ENCODE assay signal across 22 cellular contexts in genomic region chr5:88109806-88110205, GRCh38.
A peak's percentile ranks its signal among the peaks of the same experiment; 100 is the strongest.
DNase-seq lines count a peak whose midpoint lies in the region; ATAC-seq, FAIRE-seq and TF ChIP-seq lines count a peak whose summit lies in the region.
"Had no signal": no experiment of that assay in that cellular context is flagged by ENCODE, and none has a peak within 500 bp of the region (broad histone marks: within the 10 kb centered on the region; RNA-seq: fewer than 3 reads in every experiment).

No MANE protein-coding gene starts in this region.

- ATAC-seq in GM23338, result no peak
- ATAC-seq: Panc1 had no signal

- no peaks in the 10 kb centered on the region for H3K79me1 ChIP-seq in mesenchymal stem cell (replicated peaks; ENCODE audit: low read length, poor library complexity, severe bottlenecking)

- H3K4ac ChIP-seq in mesenchymal stem cell (ENCODE audit: low read depth in 1 of 2, low read length in 2 of 2), result no peak overlapping the region

- no peak overlapping the region for H3K27ac Mint-ChIP-seq in GM23338
- no peak overlapping the region for H3K27ac Mint-ChIP-seq in astrocyte (ENCODE audit: unreplicated experiment)
- H3K27ac Mint-ChIP-seq: CD4-positive, alpha-beta memory T cell; T-helper 1 cell treated with Interleukin-12 subunit alpha and Interleukin-12 subunit beta and Interleukin-4 antibody, amounts not matched to agents 30 μg/mL and 1 μg/mL, for 36 hours had no signal

- H2BK15ac ChIP-seq in mesenchymal stem cell (ENCODE audit: low read depth, poor library complexity, severe bottlenecking), result no peak overlapping the region

- H3K4me3 Mint-ChIP-seq in GM23338 (no peak overlapping the region), astrocyte (ENCODE audit: unreplicated experiment) (no peak overlapping the region)
- H3K4me3 Mint-ChIP-seq: CD4-positive, alpha-beta memory T cell; T-helper 1 cell treated with Interleukin-12 subunit alpha and Interleukin-12 subunit beta and Interleukin-4 antibody, amounts not matched to agents 30 μg/mL and 1 μg/mL, for 36 hours had no signal

- WGBS in mesenchymal stem cell, result 80% methylated on average over 4 of the region's 5 CpGs
- WGBS in thyroid gland, 2 donors, result 87 to 91% methylated on average over 5 of the region's 5 CpGs

- H3K36me3 Mint-ChIP-seq in GM23338 (ENCODE audit: low read depth) (no peaks in the 10 kb centered on the region), astrocyte (ENCODE audit: low read depth, unreplicated experiment) (no peaks in the 10 kb centered on the region)
- H3K36me3 Mint-ChIP-seq: CD4-positive, alpha-beta memory T cell had no signal

- no peak overlapping the region for H3K14ac ChIP-seq in mesenchymal stem cell (ENCODE audit: low read length in 2 of 2)

- H3K9me3 Mint-ChIP-seq in GM23338, result no peaks in the 10 kb centered on the region
- no peaks in the 10 kb centered on the region for H3K9me3 Mint-ChIP-seq in astrocyte (ENCODE audit: unreplicated experiment)
- H3K9me3 Mint-ChIP-seq: T-helper 1 cell treated with Interleukin-12 subunit alpha and Interleukin-12 subunit beta and Interleukin-4 antibody, amounts not matched to agents 30 μg/mL and 1 μg/mL, for 36 hours had no signal

- no peak overlapping the region for H2AK5ac ChIP-seq in mesenchymal stem cell (ENCODE audit: low read length, severe bottlenecking)

- no peaks in the 10 kb centered on the region for H3K27me3 ChIP-seq in GM23338 (ENCODE audit: insufficient read depth)
- H3K27me3 ChIP-seq in astrocyte (ENCODE audit: insufficient read depth, low read length), result no peaks in the 10 kb centered on the region
- H3K27me3 ChIP-seq in mesenchymal stem cell (ENCODE audit: control insufficient read depth in 1 of 2, insufficient read depth in 1 of 2, low read length in 2 of 2), result no peaks in the 10 kb centered on the region
- H3K27me3 ChIP-seq in thyroid gland, result no peaks in the 10 kb centered on the region

- no peak for DNase-seq in GM23338 (ENCODE audit: low spot score)
- DNase-seq in M059J (ENCODE audit: low read depth), result peak; percentile 79
- peak; percentile 78 for DNase-seq in astrocyte (ENCODE audit: low read depth)
- peak; percentile 37 for DNase-seq in mesenchymal stem cell
- DNase-seq in NAMALWA (ENCODE audit: low spot score), result no peak
- DNase-seq in thyroid gland, result no peak
- no peak for DNase-seq in NCI-H446 treated with DMSO at 0.1 percent for 48 hours (lab: John Stamatoyannopoulos, UW)
- DNase-seq: C1 segment of cervical spinal cord; CD4-positive, alpha-beta memory T cell; COR-L47; DMS53; GF-D8; NCI-H1105; NCI-H146; NCI-H2029; NCI-H526 treated with DMSO at 0.1 percent for 48 hours; SK-N-SH; SW 1271 had no signal

- intact Hi-C loops in thyroid gland (cut with DNase I), result no loop called here

- no peaks in the 10 kb centered on the region for H3K9me2 ChIP-seq in GM23338 (ENCODE audit: insufficient read depth)
- H3K9me2 ChIP-seq: SK-N-SH had no signal

- H3K4me2 ChIP-seq in GM23338 (no peak overlapping the region), astrocyte (ENCODE audit: low read length) (peak overlapping the region; percentile 64), mesenchymal stem cell (ENCODE audit: low read length, poor library complexity, severe bottlenecking) (no peak overlapping the region)
- H3K4me2 ChIP-seq: SK-N-SH had no signal

- TF ChIP-seq CTCF in GM23338 (conservative IDR thresholded peaks at IDR 0.05; ENCODE audit: low read depth in 2 of 2), result no peak
- no peak for TF ChIP-seq CTCF in astrocyte (IDR thresholded peaks at IDR 0.05; ENCODE audit: insufficient read depth, low read depth, low read length)
- TF ChIP-seq CTCF in thyroid gland (IDR thresholded peaks at IDR 0.05), result no peak

- H3K36me3 ChIP-seq in GM23338 (ENCODE audit: insufficient read depth), result no peaks in the 10 kb centered on the region
- H3K36me3 ChIP-seq in astrocyte (ENCODE audit: insufficient read depth, low read length), result no peaks in the 10 kb centered on the region
- no peaks in the 10 kb centered on the region for H3K36me3 ChIP-seq in mesenchymal stem cell (ENCODE audit: control insufficient read depth in 1 of 2, insufficient read depth in 2 of 2, low read depth in 1 of 2, low read length in 2 of 2)
- no peaks in the 10 kb centered on the region for H3K36me3 ChIP-seq in thyroid gland

- no peak overlapping the region for H2BK12ac ChIP-seq in mesenchymal stem cell (ENCODE audit: low read length in 2 of 2)

- no peak overlapping the region for H3K18ac ChIP-seq in mesenchymal stem cell (ENCODE audit: low read depth in 1 of 2, low read length in 2 of 2)

- TF ChIP-seq POLR2A in thyroid gland (IDR thresholded peaks at IDR 0.05), result no peak

- H3K27ac ChIP-seq in GM23338 (ENCODE audit: low read depth) (no peak overlapping the region), astrocyte (ENCODE audit: low read depth, low read length) (peak overlapping the region; percentile 20), mesenchymal stem cell (ENCODE audit: low read length, poor library complexity, severe bottlenecking) (no peak overlapping the region), thyroid gland (no peak overlapping the region)

- H3K9ac ChIP-seq in astrocyte (ENCODE audit: low read length) (no peak overlapping the region), mesenchymal stem cell (ENCODE audit: low read length) (no peak overlapping the region)
- H3K9ac ChIP-seq: SK-N-SH had no signal

- H4K8ac ChIP-seq in mesenchymal stem cell (ENCODE audit: low read length), result no peak overlapping the region

- no peak overlapping the region for H2BK5ac ChIP-seq in mesenchymal stem cell (ENCODE audit: low read depth, low read length, poor library complexity, severe bottlenecking)

- no peak overlapping the region for H3K4me3 ChIP-seq in GM23338
- no peak overlapping the region for H3K4me3 ChIP-seq in astrocyte (ENCODE audit: insufficient read depth, low read depth, low read length)
- no peak overlapping the region for H3K4me3 ChIP-seq in mesenchymal stem cell (ENCODE audit: insufficient read depth in 1 of 2, low read depth in 1 of 2, low read length in 2 of 2)
- H3K4me3 ChIP-seq in thyroid gland (replicated peaks in 1 of 3), result no peak overlapping the region

- no peaks in the 10 kb centered on the region for H3K27me3 Mint-ChIP-seq in GM23338 (ENCODE audit: insufficient read depth, low read depth, poor library complexity)
- no peaks in the 10 kb centered on the region for H3K27me3 Mint-ChIP-seq in astrocyte (ENCODE audit: low read depth, unreplicated experiment)

- H2AFZ ChIP-seq in GM23338 (peak overlapping the region; percentile 73; the same call in 1 of the 2 replicates), astrocyte (ENCODE audit: low read depth, low read length) (no peak overlapping the region), mesenchymal stem cell (ENCODE audit: low read depth, low read length) (no peak overlapping the region)

- H3K4me1 Mint-ChIP-seq in GM23338 (no peaks in the 10 kb centered on the region), astrocyte (ENCODE audit: low read depth, unreplicated experiment) (no peaks in the 10 kb centered on the region)
- H3K4me1 Mint-ChIP-seq: CD4-positive, alpha-beta memory T cell had no signal

- H2BK120ac ChIP-seq in mesenchymal stem cell (ENCODE audit: low read depth, low read length), result no peak overlapping the region

- H3K23ac ChIP-seq in mesenchymal stem cell (ENCODE audit: low read length in 2 of 2), result no peak overlapping the region

- H4K91ac ChIP-seq in mesenchymal stem cell (ENCODE audit: low read length), result no peak overlapping the region

- H3K79me2 ChIP-seq in GM23338 (replicated peaks; ENCODE audit: insufficient read depth), result no peaks in the 10 kb centered on the region
- H3K79me2 ChIP-seq in astrocyte (ENCODE audit: insufficient read depth, low read length), result no peaks in the 10 kb centered on the region

- H4K20me1 ChIP-seq in GM23338 (replicated peaks; ENCODE audit: insufficient read depth) (no peaks in the 10 kb centered on the region), astrocyte (ENCODE audit: insufficient read depth, low read length) (no peaks in the 10 kb centered on the region)

- no peak for FAIRE-seq in astrocyte (lab: Jason Lieb, UNC)
- FAIRE-seq: GM12891, H54 had no signal

- no peaks in the 10 kb centered on the region for H3F3A ChIP-seq in GM23338 (replicated peaks; ENCODE audit: low read depth)

- H3K4me1 ChIP-seq in GM23338 (ENCODE audit: insufficient read depth) (no peaks in the 10 kb centered on the region), astrocyte (ENCODE audit: insufficient read depth, low read length) (peaks cover 9% of the 10 kb centered on the region), mesenchymal stem cell (ENCODE audit: control insufficient read depth, insufficient read depth, low read depth, low read length) (no peaks in the 10 kb centered on the region), thyroid gland (no peaks in the 10 kb centered on the region)

- H3K9me3 ChIP-seq in astrocyte (ENCODE audit: insufficient read depth, low read depth, low read length), result no peaks in the 10 kb centered on the region
- no peaks in the 10 kb centered on the region for H3K9me3 ChIP-seq in mesenchymal stem cell (ENCODE audit: control insufficient read depth, low read length)
- H3K9me3 ChIP-seq in thyroid gland, result no peaks in the 10 kb centered on the region
- H3K9me3 ChIP-seq: SK-N-SH had no signal

TF ChIP-seq in GM23338, 12 proteins besides CTCF, POLR2A, EP300 and RAD21:
- TF ChIP-seq, protein P1, sequence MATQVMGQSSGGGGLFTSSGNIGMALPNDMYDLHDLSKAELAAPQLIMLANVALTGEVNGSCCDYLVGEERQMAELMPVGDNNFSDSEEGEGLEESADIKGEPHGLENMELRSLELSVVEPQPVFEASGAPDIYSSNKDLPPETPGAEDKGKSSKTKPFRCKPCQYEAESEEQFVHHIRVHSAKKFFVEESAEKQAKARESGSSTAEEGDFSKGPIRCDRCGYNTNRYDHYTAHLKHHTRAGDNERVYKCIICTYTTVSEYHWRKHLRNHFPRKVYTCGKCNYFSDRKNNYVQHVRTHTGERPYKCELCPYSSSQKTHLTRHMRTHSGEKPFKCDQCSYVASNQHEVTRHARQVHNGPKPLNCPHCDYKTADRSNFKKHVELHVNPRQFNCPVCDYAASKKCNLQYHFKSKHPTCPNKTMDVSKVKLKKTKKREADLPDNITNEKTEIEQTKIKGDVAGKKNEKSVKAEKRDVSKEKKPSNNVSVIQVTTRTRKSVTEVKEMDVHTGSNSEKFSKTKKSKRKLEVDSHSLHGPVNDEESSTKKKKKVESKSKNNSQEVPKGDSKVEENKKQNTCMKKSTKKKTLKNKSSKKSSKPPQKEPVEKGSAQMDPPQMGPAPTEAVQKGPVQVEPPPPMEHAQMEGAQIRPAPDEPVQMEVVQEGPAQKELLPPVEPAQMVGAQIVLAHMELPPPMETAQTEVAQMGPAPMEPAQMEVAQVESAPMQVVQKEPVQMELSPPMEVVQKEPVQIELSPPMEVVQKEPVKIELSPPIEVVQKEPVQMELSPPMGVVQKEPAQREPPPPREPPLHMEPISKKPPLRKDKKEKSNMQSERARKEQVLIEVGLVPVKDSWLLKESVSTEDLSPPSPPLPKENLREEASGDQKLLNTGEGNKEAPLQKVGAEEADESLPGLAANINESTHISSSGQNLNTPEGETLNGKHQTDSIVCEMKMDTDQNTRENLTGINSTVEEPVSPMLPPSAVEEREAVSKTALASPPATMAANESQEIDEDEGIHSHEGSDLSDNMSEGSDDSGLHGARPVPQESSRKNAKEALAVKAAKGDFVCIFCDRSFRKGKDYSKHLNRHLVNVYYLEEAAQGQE (IDR thresholded peaks at IDR 0.05; ENCODE audit: unreplicated experiment), result no peak

Comparison
In these comparisons a context has a peak if more than half of its experiments do, and no peak if none do; other contexts are left out.
1. DNase-seq: peak in M059J (single experiment), astrocyte (single experiment) and mesenchymal stem cell (single experiment); none in GM23338 (single experiment), NAMALWA (single experiment), thyroid gland (0 of 2) and NCI-H446 treated with DMSO at 0.1 percent for 48 hours (single experiment).